ENCODE assay signal across 8 cellular contexts in genomic region chr3:190566043-190566933, GRCh38. TPM values are rescaled to one million over a fixed set of nuclear protein-coding genes. Genes with fewer than 3 reads are reported as not detected.
A peak's percentile ranks its signal among the peaks of the same experiment; 100 is the strongest.
DNase-seq lines count a peak whose midpoint lies in the region; ATAC-seq lines count a peak whose summit lies in the region.
"Had no signal": no experiment of that assay in that cellular context is flagged by ENCODE, and none has a peak within 500 bp of the region (broad histone marks: within the 10 kb centered on the region; RNA-seq: fewer than 3 reads in every experiment).

No MANE protein-coding gene starts in this region.

- WGBS in GM23248 (ENCODE audit: low coverage in 1 of 2, low lambda C conversion rate in 2 of 2, missing lambda C conversion rate in 2 of 2), 2 experiments, result 20 to 24% methylated on average over 6 of the region's 6 CpGs

- H3K4me2 ChIP-seq in GM23248 (ENCODE audit: unreplicated experiment), result peak overlapping the region; percentile 45

- H4K20me1 ChIP-seq in GM23248 (ENCODE audit: insufficient read depth), result no peaks in the 10 kb centered on the region

- no peaks in the 10 kb centered on the region for H3K27me3 ChIP-seq in GM23248 (replicated peaks; ENCODE audit: insufficient read depth)

- in situ Hi-C loops in GM23248 (cut with MboI), result no loop called here

- peaks cover 18% of the 10 kb centered on the region for H3K79me2 ChIP-seq in GM23248 (ENCODE audit: insufficient read depth)

- peak; percentile 99 for DNase-seq in GM23248
- DNase-seq in NCI-H82 treated with DMSO at 0.1 percent for 48 hours (lab: John Stamatoyannopoulos, UW; ENCODE audit: unreplicated experiment), result peak; percentile 92
- DNase-seq in activated naive CD4-positive, alpha-beta T cell treated with anti-CD3 and anti-CD28 coated beads, Interleukin-2, amount 50 U/mL, for 16 hours, result peak; percentile 58
- peak; percentile 95 for DNase-seq in cardiac septum (ENCODE audit: low spot score)
- peak; percentile 100 for DNase-seq in renal cortical epithelial cell (ENCODE audit: low read depth)
- no peak for DNase-seq in NCI-H446 (lab: John Stamatoyannopoulos, UW)
- DNase-seq: activated B cell treated with CpG ODN at 0.5 μM for 24 hours had no signal

- H3K9ac ChIP-seq in GM23248, result peak overlapping the region; percentile 9; the same call in 1 of the 2 replicates

- ATAC-seq in HG03045 (IDR thresholded peaks at IDR 0.05; ENCODE audit: unreplicated experiment), result no peak

- intact Hi-C loops in cardiac septum (cut with DNase I), result loop anchor here (5.0 kb wide), 1 partner anchor 34 kb away; no protein-coding TSS in a partner anchor

- H3K27ac ChIP-seq in GM23248, result peak overlapping the region; percentile 73

- H3K9me2 ChIP-seq in GM23248 (ENCODE audit: insufficient read depth), result no peaks in the 10 kb centered on the region

- peaks cover 4% of the 10 kb centered on the region; the same call in 1 of the 2 replicates for H3F3A ChIP-seq in GM23248 (ENCODE audit: insufficient read depth)

- no peaks in the 10 kb centered on the region for H3K9me3 ChIP-seq in GM23248 (ENCODE audit: low read depth)

- H3K4me3 ChIP-seq in GM23248, result no peak overlapping the region

- H3K4me1 ChIP-seq in GM23248 (ENCODE audit: insufficient read depth), result peaks cover 16% of the 10 kb centered on the region

- H3K36me3 ChIP-seq in GM23248 (ENCODE audit: low read depth), result peaks cover 6% of the 10 kb centered on the region; the same call in 1 of the 2 replicates

- H2AFZ ChIP-seq in GM23248, result peak overlapping the region; percentile 45

RNA-seq across cellular contexts. Expression of gene IL1RAP, which starts 52.4 kb away (rescaled TPM):
- total RNA-seq in GM23248 (2014; rRNA removed; shearing (Covaris generic)), result 25.9 and 32.3 TPM in 2 replicates
- polyA plus RNA-seq in GM23248 (2016; fragmentation: Nextera tagmentation; extraction: Ambion mirVana), result 17.0 and 17.5 TPM in 2 replicates
- 20.4 TPM for total RNA-seq in cardiac septum
- 11.3 and 16.1 TPM in 2 replicates for total RNA-seq in renal cortical epithelial cell

Comparison
In these comparisons a context has a peak if more than half of its experiments do, and no peak if none do; other contexts are left out.
1. DNase-seq: peak in GM23248 (single experiment), NCI-H82 treated with DMSO at 0.1 percent for 48 hours (single experiment), activated naive CD4-positive, alpha-beta T cell treated with anti-CD3 and anti-CD28 coated beads, Interleukin-2, amount 50 U/mL, for 16 hours (single experiment), cardiac septum (single experiment) and renal cortical epithelial cell (single experiment); none in NCI-H446 (0 of 2).